Comparison of ENCODE assay signal across 1 cellular context in the genomic region with DNA sequence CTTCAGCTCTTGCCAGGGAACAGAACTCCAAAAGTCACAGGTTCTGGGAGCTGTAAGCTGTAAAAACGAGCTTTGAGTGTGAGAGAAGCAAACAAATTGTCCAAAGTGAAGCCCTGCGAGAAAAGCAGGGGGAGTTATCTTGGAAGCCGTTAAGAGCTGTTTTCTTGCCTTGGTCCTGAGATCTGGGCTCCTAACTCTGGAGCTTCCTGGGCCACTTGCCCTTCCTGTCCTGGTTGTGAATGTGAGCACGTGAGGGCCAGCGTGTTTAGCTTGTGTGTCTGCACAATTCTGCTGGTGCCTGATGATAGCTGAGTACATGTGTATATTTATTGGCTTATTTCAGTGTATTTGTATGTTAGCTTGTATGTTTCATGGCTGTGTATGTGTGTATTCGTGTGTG.
TF ChIP-seq lines count a peak whose summit lies in the region.

No MANE protein-coding gene starts in this region.

TF ChIP-seq in HCT116, 20 proteins besides CTCF, POLR2A, EP300 and RAD21 (continued from another document):
- TF ChIP-seq, protein P1, sequence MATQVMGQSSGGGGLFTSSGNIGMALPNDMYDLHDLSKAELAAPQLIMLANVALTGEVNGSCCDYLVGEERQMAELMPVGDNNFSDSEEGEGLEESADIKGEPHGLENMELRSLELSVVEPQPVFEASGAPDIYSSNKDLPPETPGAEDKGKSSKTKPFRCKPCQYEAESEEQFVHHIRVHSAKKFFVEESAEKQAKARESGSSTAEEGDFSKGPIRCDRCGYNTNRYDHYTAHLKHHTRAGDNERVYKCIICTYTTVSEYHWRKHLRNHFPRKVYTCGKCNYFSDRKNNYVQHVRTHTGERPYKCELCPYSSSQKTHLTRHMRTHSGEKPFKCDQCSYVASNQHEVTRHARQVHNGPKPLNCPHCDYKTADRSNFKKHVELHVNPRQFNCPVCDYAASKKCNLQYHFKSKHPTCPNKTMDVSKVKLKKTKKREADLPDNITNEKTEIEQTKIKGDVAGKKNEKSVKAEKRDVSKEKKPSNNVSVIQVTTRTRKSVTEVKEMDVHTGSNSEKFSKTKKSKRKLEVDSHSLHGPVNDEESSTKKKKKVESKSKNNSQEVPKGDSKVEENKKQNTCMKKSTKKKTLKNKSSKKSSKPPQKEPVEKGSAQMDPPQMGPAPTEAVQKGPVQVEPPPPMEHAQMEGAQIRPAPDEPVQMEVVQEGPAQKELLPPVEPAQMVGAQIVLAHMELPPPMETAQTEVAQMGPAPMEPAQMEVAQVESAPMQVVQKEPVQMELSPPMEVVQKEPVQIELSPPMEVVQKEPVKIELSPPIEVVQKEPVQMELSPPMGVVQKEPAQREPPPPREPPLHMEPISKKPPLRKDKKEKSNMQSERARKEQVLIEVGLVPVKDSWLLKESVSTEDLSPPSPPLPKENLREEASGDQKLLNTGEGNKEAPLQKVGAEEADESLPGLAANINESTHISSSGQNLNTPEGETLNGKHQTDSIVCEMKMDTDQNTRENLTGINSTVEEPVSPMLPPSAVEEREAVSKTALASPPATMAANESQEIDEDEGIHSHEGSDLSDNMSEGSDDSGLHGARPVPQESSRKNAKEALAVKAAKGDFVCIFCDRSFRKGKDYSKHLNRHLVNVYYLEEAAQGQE (IDR thresholded peaks at IDR 0.05; ENCODE audit: low read depth) = no peak
- TF ChIP-seq TCF7L2 (IDR thresholded peaks at IDR 0.05; ENCODE audit: borderline replicate concordance, extremely low read depth, insufficient read depth, insufficient read length) (no peak), FOSL1 (IDR thresholded peaks at IDR 0.05; ENCODE audit: low read depth) (no peak), EZH2phosphoT487 (IDR thresholded peaks at IDR 0.05; ENCODE audit: borderline replicate concordance) (no peak), ZFX (IDR thresholded peaks at IDR 0.05) (no peak), CEBPB (IDR thresholded peaks at IDR 0.05; ENCODE audit: low read depth) (no peak)
- TF ChIP-seq, protein P2, sequence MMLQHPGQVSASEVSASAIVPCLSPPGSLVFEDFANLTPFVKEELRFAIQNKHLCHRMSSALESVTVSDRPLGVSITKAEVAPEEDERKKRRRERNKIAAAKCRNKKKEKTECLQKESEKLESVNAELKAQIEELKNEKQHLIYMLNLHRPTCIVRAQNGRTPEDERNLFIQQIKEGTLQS (IDR thresholded peaks at IDR 0.05) = no peak
- TF ChIP-seq, protein P3, sequence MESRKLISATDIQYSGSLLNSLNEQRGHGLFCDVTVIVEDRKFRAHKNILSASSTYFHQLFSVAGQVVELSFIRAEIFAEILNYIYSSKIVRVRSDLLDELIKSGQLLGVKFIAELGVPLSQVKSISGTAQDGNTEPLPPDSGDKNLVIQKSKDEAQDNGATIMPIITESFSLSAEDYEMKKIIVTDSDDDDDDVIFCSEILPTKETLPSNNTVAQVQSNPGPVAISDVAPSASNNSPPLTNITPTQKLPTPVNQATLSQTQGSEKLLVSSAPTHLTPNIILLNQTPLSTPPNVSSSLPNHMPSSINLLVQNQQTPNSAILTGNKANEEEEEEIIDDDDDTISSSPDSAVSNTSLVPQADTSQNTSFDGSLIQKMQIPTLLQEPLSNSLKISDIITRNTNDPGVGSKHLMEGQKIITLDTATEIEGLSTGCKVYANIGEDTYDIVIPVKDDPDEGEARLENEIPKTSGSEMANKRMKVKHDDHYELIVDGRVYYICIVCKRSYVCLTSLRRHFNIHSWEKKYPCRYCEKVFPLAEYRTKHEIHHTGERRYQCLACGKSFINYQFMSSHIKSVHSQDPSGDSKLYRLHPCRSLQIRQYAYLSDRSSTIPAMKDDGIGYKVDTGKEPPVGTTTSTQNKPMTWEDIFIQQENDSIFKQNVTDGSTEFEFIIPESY (IDR thresholded peaks at IDR 0.05; ENCODE audit: extremely low read depth, insufficient replicate concordance, low read length) = no peak
TF ChIP-seq in HCT116: peak in this region for 0.
